In genomic region chr10:22475527-22475856, GRCh38 we compare ENCODE assay signal across 1 cellular context.
TF ChIP-seq lines count a peak whose summit lies in the region.

No MANE protein-coding gene starts in this region.

TF ChIP-seq in GM12878, 131 proteins besides CTCF, POLR2A, EP300 and RAD21 (continued from another document):
- no peak for TF ChIP-seq ZNF687 (IDR thresholded peaks at IDR 0.05)
